Comparison of ENCODE assay signal across 9 cellular contexts in genomic region chr2:85615413-85615728, GRCh38. TPM values are rescaled to one million over a fixed set of nuclear protein-coding genes. Genes with fewer than 3 reads are reported as not detected.
DNase-seq lines count a peak whose midpoint lies in the region; ATAC-seq, FAIRE-seq and TF ChIP-seq lines count a peak whose summit lies in the region.
"Had no signal": no experiment of that assay in that cellular context is flagged by ENCODE, and none has a peak within 500 bp of the region (broad histone marks: within the 10 kb centered on the region; RNA-seq: fewer than 3 reads in every experiment).

No MANE protein-coding gene starts in this region.

- H4K5ac ChIP-seq in H9 (ENCODE audit: insufficient read length, low read depth, low read length): no peak overlapping the region

- peaks cover 36% of the 10 kb centered on the region for H3K36me3 ChIP-seq in RWPE2 (ENCODE audit: low read depth)
- H3K36me3 ChIP-seq in esophagus squamous epithelium: peaks cover 6 to 19% (median 7%) of the 10 kb centered on the region in 3 donors
- H3K36me3 ChIP-seq in spleen: peaks cover 0 to 31% (median 16%) of the 10 kb centered on the region in 6 donors

- H3K23ac ChIP-seq in H9 (ENCODE audit: insufficient read length, low read depth, low read length): no peak overlapping the region

- no peak overlapping the region for H2BK5ac ChIP-seq in H9 (ENCODE audit: insufficient read length, low read length)

- no peak overlapping the region for H3K18ac ChIP-seq in H9 (ENCODE audit: insufficient read length, low read depth, low read length)

- H3K4me1 ChIP-seq in H9 (ENCODE audit: insufficient read depth, low read length) (no peaks in the 10 kb centered on the region; the same call in 1 of the 2 replicates), RWPE2 (ENCODE audit: insufficient read depth, poor library complexity, severe bottlenecking) (peaks cover 11% of the 10 kb centered on the region), esophagus squamous epithelium (peaks cover 22 to 61% (median 29%) of the 10 kb centered on the region in 3 donors), spleen (peaks cover 23 to 71% (median 48%) of the 10 kb centered on the region in 6 donors)

- DNase-seq in H9 (no peak), RWPE2 (ENCODE audit: low spot score) (no peak), esophagus squamous epithelium (lab: John Stamatoyannopoulos, UW) (no peak), spleen (peak; percentile 78), GM12891 (ENCODE audit: insufficient read length, low spot score) (no peak)

- no peak overlapping the region for H3K4ac ChIP-seq in H9 (ENCODE audit: low read depth, low read length)

- H3T11ph ChIP-seq in H9 (ENCODE audit: low read length): no peak overlapping the region

- no peak overlapping the region for H3K56ac ChIP-seq in H9 (ENCODE audit: insufficient read length, low read depth, low read length)

- no peak overlapping the region for H4K8ac ChIP-seq in H9 (replicated peaks; ENCODE audit: insufficient read length, low read depth, low read length)

- peaks cover 5% of the 10 kb centered on the region for H3K23me2 ChIP-seq in H9 (ENCODE audit: insufficient read length, low read depth, low read length, poor library complexity, severe bottlenecking)

- H2BK15ac ChIP-seq in H9 (ENCODE audit: low read depth, low read length): no peak overlapping the region

- H2BK12ac ChIP-seq in H9 (ENCODE audit: insufficient read length, low read depth, low read length): no peak overlapping the region

- H3K9me3 Mint-ChIP-seq in H9: no peaks in the 10 kb centered on the region; a peak in 1 of 5 replicates
- H3K9me3 Mint-ChIP-seq: effector memory CD8-positive, alpha-beta T cell had no signal

- peaks cover 15% of the 10 kb centered on the region for H3K79me1 ChIP-seq in H9 (ENCODE audit: insufficient read depth, low read depth, low read length, poor library complexity, severe bottlenecking)

- TF ChIP-seq CTCF in H9 (conservative IDR thresholded peaks at IDR 0.05) (no peak), RWPE2 (IDR thresholded peaks at IDR 0.05; ENCODE audit: poor library complexity, severe bottlenecking) (no peak), esophagus squamous epithelium (IDR thresholded peaks at IDR 0.05) (no peak), spleen (IDR thresholded peaks at IDR 0.05 in 8 of 11, conservative IDR thresholded peaks at IDR 0.05 in 3 of 11) (no peak)

- peaks cover 13% of the 10 kb centered on the region; the same call in 1 of the 2 replicates for H3K79me2 ChIP-seq in H9 (ENCODE audit: insufficient read depth, low read length)

- no peak overlapping the region for H2BK20ac ChIP-seq in H9 (ENCODE audit: low read depth, low read length, poor library complexity, severe bottlenecking)

- peak overlapping the region in 1 of 3 experiments; percentile 92; a peak in 1 of 7 replicates for H3K27ac Mint-ChIP-seq in H9

- peak overlapping the region; percentile 96 for H3K4me3 ChIP-seq in RWPE2 (ENCODE audit: severe bottlenecking)
- peak overlapping the region; percentile 61 to 100 (median 94) for H3K4me3 ChIP-seq in esophagus squamous epithelium
- H3K4me3 ChIP-seq in spleen: peak overlapping the region in 4 of 8 donors; percentile 79 to 100 (median 82)

- H2AK5ac ChIP-seq in H9 (ENCODE audit: insufficient read length, low read length): no peak overlapping the region

- H3K4me3 Mint-ChIP-seq in H9: peak overlapping the region; percentile 92 to 93

- no peaks in the 10 kb centered on the region for H3K27me3 ChIP-seq in H9 (ENCODE audit: insufficient read depth, low read length)
- H3K27me3 ChIP-seq in RWPE2 (ENCODE audit: insufficient read depth, poor library complexity, severe bottlenecking): no peaks in the 10 kb centered on the region
- H3K27me3 ChIP-seq in esophagus squamous epithelium: no peaks in the 10 kb centered on the region
- H3K27me3 ChIP-seq in spleen (replicated peaks in 1 of 7): no peaks in the 10 kb centered on the region

- H3K4me1 Mint-ChIP-seq in H9: peaks cover 6 to 13% of the 10 kb centered on the region in 2 experiments; a peak in 3 of 4 replicates

- WGBS in H9 (ENCODE audit: extremely low coverage, insufficient read length, low lambda C conversion rate): no CpG with 5 or more reads among the region's 17 CpGs
- WGBS in esophagus squamous epithelium, 2 donors: 86 to 90% methylated on average over 14 to 17 of the region's 17 CpGs
- 91 to 94% (median 92%) methylated on average over 17 of the region's 17 CpGs for WGBS in spleen, 5 donors

- TF ChIP-seq POLR2A in esophagus squamous epithelium (IDR thresholded peaks at IDR 0.05) (no peak), spleen (IDR thresholded peaks at IDR 0.05) (no peak), GM12891 (IDR thresholded peaks at IDR 0.05; ENCODE audit: low read depth, low read length) (no peak)

- no peak overlapping the region for H2AFZ ChIP-seq in H9 (ENCODE audit: low read length)

- H2BK120ac ChIP-seq in H9 (ENCODE audit: low read depth, low read length, poor library complexity, severe bottlenecking): no peak overlapping the region

- H3K27me3 Mint-ChIP-seq in H9 (ENCODE audit: low read depth): no peaks in the 10 kb centered on the region
- H3K27me3 Mint-ChIP-seq: effector memory CD8-positive, alpha-beta T cell had no signal

- H3K36me3 Mint-ChIP-seq in H9 (ENCODE audit: insufficient read depth in 1 of 3, low read depth in 3 of 3): peaks cover 6 to 24% (median 11%) of the 10 kb centered on the region in 3 experiments; a peak in 6 of 7 replicates

- no peak for FAIRE-seq in GM12891 (lab: Jason Lieb, UNC)

- no peak overlapping the region for H3K4me2 ChIP-seq in H9 (ENCODE audit: insufficient read depth, insufficient read length, low read length)

- no peaks in the 10 kb centered on the region for H4K20me1 ChIP-seq in H9 (ENCODE audit: control insufficient read depth, insufficient read depth, insufficient read length)

- H3K9ac ChIP-seq in H9 (ENCODE audit: extremely low read depth, insufficient read length, low read length): no peak overlapping the region

- intact Hi-C loops in esophagus squamous epithelium (cut with DNase I): no loop called here
- intact Hi-C loops in spleen (cut with DNase I; ENCODE audit: low total_unique reads): no loop called here

- no peak overlapping the region for H3K27ac ChIP-seq in H9 (ENCODE audit: insufficient read length, low read depth, low read length)
- peak overlapping the region; percentile 58 for H3K27ac ChIP-seq in RWPE2 (ENCODE audit: poor library complexity, severe bottlenecking)
- H3K27ac ChIP-seq in esophagus squamous epithelium: peak overlapping the region; percentile 84 to 94 (median 92)
- H3K27ac ChIP-seq in spleen: peak overlapping the region; percentile 85 to 95 (median 90)

- H3K9me3 ChIP-seq in H9 (ENCODE audit: control insufficient read depth, low read depth, low read length) (no peaks in the 10 kb centered on the region), RWPE2 (ENCODE audit: severe bottlenecking) (no peaks in the 10 kb centered on the region), esophagus squamous epithelium (no peaks in the 10 kb centered on the region), spleen (no peaks in the 10 kb centered on the region)

- H4K91ac ChIP-seq in H9 (ENCODE audit: insufficient read length, low read depth, low read length): no peak overlapping the region

- H3K14ac ChIP-seq in H9 (ENCODE audit: insufficient read depth, low read length): no peak overlapping the region

- ATAC-seq in RWPE2 (ENCODE audit: low read depth) (no peak), GM21367 (IDR thresholded peaks at IDR 0.05; ENCODE audit: unreplicated experiment) (no peak), GM21526 (IDR thresholded peaks at IDR 0.05; ENCODE audit: low FRiP score, unreplicated experiment) (no peak)

TF ChIP-seq in GM12891, 5 proteins besides CTCF, POLR2A, EP300 and RAD21:
- TF ChIP-seq TAF1 (IDR thresholded peaks at IDR 0.05; ENCODE audit: low read depth, low read length) (no peak), SPI1 (IDR thresholded peaks at IDR 0.05; ENCODE audit: low read depth, low read length) (no peak), POLR2AphosphoS5 (IDR thresholded peaks at IDR 0.05; ENCODE audit: low read depth, low read length) (no peak)

RNA-seq across cellular contexts. Expression of gene USP39, which starts 0.6 kb away (rescaled TPM):
- total RNA-seq in H9 (2021): 77.9 and 79.2 TPM in 2 replicates
- total RNA-seq in esophagus squamous epithelium: 10 to 100 TPM; 37.0 to 53.6 (median 40.7) TPM
- total RNA-seq in spleen: 10 to 100 TPM; 39.9 to 58.6 (median 50.5) TPM
- 10 to 100 TPM; 27.7 to 40.2 (median 32.5) TPM for polyA plus RNA-seq in spleen
- polyA plus RNA-seq in GM12891 (2012; ENCODE audit: low read depth, missing spikeins): 41.5 TPM

RNA-seq across cellular contexts. Expression of gene C2orf68, which starts 3.5 kb away (rescaled TPM):
- total RNA-seq in H9 (2021) (39.6 and 40.4 TPM in 2 replicates), esophagus squamous epithelium (10 to 100 TPM in 3 of 4 donors, 1 to 10 TPM in 1; 9.4 to 17.1 (median 14.7) TPM), spleen (10 to 100 TPM; 22.2 to 45.2 (median 33.2) TPM)
- polyA plus RNA-seq in spleen: 10 to 100 TPM; 16.0 to 25.3 (median 18.9) TPM
- 16.8 TPM for polyA plus RNA-seq in GM12891 (2012; ENCODE audit: low read depth, missing spikeins)

RNA-seq across cellular contexts. Expression of gene TMEM150A, which starts 12.9 kb away (rescaled TPM):
- total RNA-seq in H9 (2021): 19.0 and 19.3 TPM in 2 replicates
- total RNA-seq in esophagus squamous epithelium: 10 to 100 TPM in 1 of 4 donors, 1 to 10 TPM in 3; 6.3 to 15.8 (median 7.4) TPM
- total RNA-seq in spleen: 10 to 100 TPM in 6 of 7 donors, 1 to 10 TPM in 1; 9.4 to 17.4 (median 11.2) TPM
- 10 to 100 TPM; 14.6 to 18.8 (median 14.8) TPM for polyA plus RNA-seq in spleen
- 3.0 TPM for polyA plus RNA-seq in GM12891 (2012; ENCODE audit: low read depth, missing spikeins)

RNA-seq across cellular contexts. Expression of gene RNF181, which starts 19.8 kb away (rescaled TPM):
- 120 and 122 TPM in 2 replicates for total RNA-seq in H9 (2021)
- 100 to 1,000 TPM in 3 of 4 donors, 10 to 100 TPM in 1; 88.3 to 128 (median 115) TPM for total RNA-seq in esophagus squamous epithelium
- 100 to 1,000 TPM in 3 of 7 donors, 10 to 100 TPM in 4; 72.9 to 154 (median 82.1) TPM for total RNA-seq in spleen
- polyA plus RNA-seq in spleen: 100 to 1,000 TPM; 139 to 184 (median 148) TPM
- polyA plus RNA-seq in GM12891 (2012; ENCODE audit: low read depth, missing spikeins): 243 TPM

RNA-seq across cellular contexts. Expression of gene VAMP5, which starts 31.1 kb away (rescaled TPM):
- total RNA-seq in H9 (2021) (0.57 and 0.59 TPM in 2 replicates), esophagus squamous epithelium (10 to 100 TPM in 3 of 4 donors, 1 to 10 TPM in 1; 6.1 to 45.6 (median 17.0) TPM), spleen (10 to 100 TPM; 58.5 to 89.1 (median 64.0) TPM)
- polyA plus RNA-seq in spleen: 100 to 1,000 TPM in 2 of 3 donors, 10 to 100 TPM in 1; 71.0 to 129 (median 120) TPM
- 62.7 TPM for polyA plus RNA-seq in GM12891 (2012; ENCODE audit: low read depth, missing spikeins)
- total RNA-seq: HT1080 had no signal
